Comparison of ENCODE assay signal across 16 cellular contexts in the genomic region with DNA sequence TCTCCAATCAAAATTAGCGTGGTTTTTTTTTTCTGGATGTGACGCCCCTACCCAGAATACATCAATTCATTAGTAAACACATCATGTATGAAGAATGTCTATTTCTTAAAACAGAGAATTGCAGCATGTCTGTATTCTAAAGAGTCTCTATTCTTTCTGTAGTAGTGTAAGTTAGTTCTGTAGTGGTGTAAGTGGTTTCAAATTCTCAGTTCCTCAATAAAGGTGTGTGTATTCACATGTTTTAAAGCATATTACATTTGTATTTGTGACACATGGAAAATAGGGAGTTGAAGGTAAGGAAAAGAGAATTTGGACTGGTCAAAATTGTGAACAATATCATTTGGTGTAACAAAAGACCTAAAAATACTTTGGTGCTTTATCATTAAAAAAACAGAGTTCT. TPM values are rescaled to one million over a fixed set of nuclear protein-coding genes. Genes with fewer than 3 reads are reported as not detected.
DNase-seq lines count a peak whose midpoint lies in the region; ATAC-seq and TF ChIP-seq lines count a peak whose summit lies in the region.
"Had no signal": no experiment of that assay in that cellular context is flagged by ENCODE, and none has a peak within 500 bp of the region (broad histone marks: within the 10 kb centered on the region; RNA-seq: fewer than 3 reads in every experiment).

No MANE protein-coding gene starts in this region.

- TF ChIP-seq CTCF in endothelial cell (IDR thresholded peaks at IDR 0.05; ENCODE audit: unreplicated experiment) = no peak
- TF ChIP-seq CTCF in MCF 10A (IDR thresholded peaks at IDR 0.05; ENCODE audit: unreplicated experiment) = no peak

- CTCF ChIA-PET in MCF 10A (lab: Yijun Ruan, JAX) = no interaction called here

- DNase-seq in endothelial cell (ENCODE audit: low spot score) (no peak), MCF 10A (ENCODE audit: unreplicated experiment) (no peak)
- DNase-seq in naive thymus-derived CD8-positive, alpha-beta T cell = no peak
- DNase-seq: C1 segment of cervical spinal cord; CD4-positive, alpha-beta memory T cell; COR-L47; DMS153; DMS79; EL; GDM1; GOT3; H7; HCEC 1CT had no signal

- no TSS peak for BruUV-seq in MCF 10A (replicated peaks; lab: Mats Ljungman, UMichigan)

- intact Hi-C loops in MCF 10A (cut with micrococcal nuclease) = no loop called here

- H3K4me1 Mint-ChIP-seq in IgD-negative memory B cell = no peaks in the 10 kb centered on the region
- no peaks in the 10 kb centered on the region for H3K4me1 Mint-ChIP-seq in endothelial cell (ENCODE audit: unreplicated experiment)
- H3K4me1 Mint-ChIP-seq in MCF 10A (ENCODE audit: insufficient read depth, unreplicated experiment) = no peaks in the 10 kb centered on the region
- peaks cover 2 to 9% (median 3%) of the 10 kb centered on the region in 4 donors for H3K4me1 Mint-ChIP-seq in naive thymus-derived CD8-positive, alpha-beta T cell

- POLR2A ChIA-PET in MCF 10A (lab: Yijun Ruan, JAX) = interaction anchor here (0.7 to 1.0 kb wide), 2 partner anchors 27 to 48 kb away, joined by 3 read pairs; no protein-coding TSS in a partner anchor
- POLR2A ChIA-PET in naive thymus-derived CD8-positive, alpha-beta T cell (lab: Charles Lee) = interaction anchor here (0.6 kb wide), 2 partner anchors 646 to 1233 kb away, joined by 3 to 4 read pairs; no protein-coding TSS in a partner anchor

- H3K27ac Mint-ChIP-seq in IgD-negative memory B cell = peak overlapping the region in 2 of 3 donors; percentile 23 to 27
- H3K27ac Mint-ChIP-seq in endothelial cell (ENCODE audit: unreplicated experiment) = no peak overlapping the region
- no peak overlapping the region for H3K27ac Mint-ChIP-seq in MCF 10A (ENCODE audit: low read depth, unreplicated experiment)
- H3K27ac Mint-ChIP-seq in naive thymus-derived CD8-positive, alpha-beta T cell = no peak overlapping the region

- H3K27me3 Mint-ChIP-seq in IgD-negative memory B cell (no peaks in the 10 kb centered on the region), endothelial cell (ENCODE audit: unreplicated experiment) (no peaks in the 10 kb centered on the region), MCF 10A (ENCODE audit: insufficient read depth, unreplicated experiment) (no peaks in the 10 kb centered on the region)
- no peaks in the 10 kb centered on the region for H3K27me3 Mint-ChIP-seq in naive thymus-derived CD8-positive, alpha-beta T cell
- H3K27me3 Mint-ChIP-seq: CD4-positive, alpha-beta memory T cell had no signal

- no peaks in the 10 kb centered on the region for H3K9me3 Mint-ChIP-seq in IgD-negative memory B cell
- no peaks in the 10 kb centered on the region for H3K9me3 Mint-ChIP-seq in endothelial cell (ENCODE audit: unreplicated experiment)
- no peaks in the 10 kb centered on the region for H3K9me3 Mint-ChIP-seq in MCF 10A (ENCODE audit: unreplicated experiment)
- no peaks in the 10 kb centered on the region for H3K9me3 Mint-ChIP-seq in naive thymus-derived CD8-positive, alpha-beta T cell
- H3K9me3 Mint-ChIP-seq: CD4-positive, alpha-beta memory T cell had no signal

- no peak overlapping the region for H3K4me3 Mint-ChIP-seq in IgD-negative memory B cell
- H3K4me3 Mint-ChIP-seq in endothelial cell (ENCODE audit: unreplicated experiment) = peak overlapping the region; percentile 49
- H3K4me3 Mint-ChIP-seq in MCF 10A (ENCODE audit: unreplicated experiment) = no peak overlapping the region
- no peak overlapping the region for H3K4me3 Mint-ChIP-seq in naive thymus-derived CD8-positive, alpha-beta T cell
- H3K4me3 Mint-ChIP-seq: CD4-positive, alpha-beta memory T cell had no signal

- H3K36me3 Mint-ChIP-seq in IgD-negative memory B cell (peaks cover 8% of the 10 kb centered on the region), endothelial cell (ENCODE audit: low read depth, unreplicated experiment) (peaks cover 16% of the 10 kb centered on the region), MCF 10A (ENCODE audit: insufficient read depth, unreplicated experiment) (peaks cover 75% of the 10 kb centered on the region)
- peaks cover 5 to 79% (median 27%) of the 10 kb centered on the region in 3 donors for H3K36me3 Mint-ChIP-seq in naive thymus-derived CD8-positive, alpha-beta T cell

- peak; percentile 67 for ATAC-seq in GM19351 (IDR thresholded peaks at IDR 0.05; ENCODE audit: unreplicated experiment)
- no peak for ATAC-seq in naive thymus-derived CD8-positive, alpha-beta T cell
- no peak for ATAC-seq in GM21423 (IDR thresholded peaks at IDR 0.05; ENCODE audit: unreplicated experiment)

RNA-seq across cellular contexts. Expression of a gene that starts 8.0 kb away (rescaled TPM):
- 0.10 TPM for polyA plus RNA-seq in IgD-negative memory B cell
- total RNA-seq in endothelial cell (ENCODE audit: unreplicated experiment) = 5.1 TPM
- 4.0 and 5.2 TPM in 2 replicates for total RNA-seq in MCF 10A (2022)
- total RNA-seq in naive thymus-derived CD8-positive, alpha-beta T cell = 1 to 10 TPM; 5.2 to 5.4 TPM
- under 1 TPM in 1 of 3 donors, not detected in 2; 0.14 TPM for polyA plus RNA-seq in naive thymus-derived CD8-positive, alpha-beta T cell
- polyA plus RNA-seq: CD4-positive, alpha-beta memory T cell had no signal

Comparison
In these comparisons a context has a peak if more than half of its experiments do, and no peak if none do; other contexts are left out.
1. H3K27ac Mint-ChIP-seq: peak in IgD-negative memory B cell (2 of 3); none in endothelial cell (single experiment), MCF 10A (single experiment) and naive thymus-derived CD8-positive, alpha-beta T cell (0 of 10).